ENCODE assay signal across 1 cellular context in the genomic region with DNA sequence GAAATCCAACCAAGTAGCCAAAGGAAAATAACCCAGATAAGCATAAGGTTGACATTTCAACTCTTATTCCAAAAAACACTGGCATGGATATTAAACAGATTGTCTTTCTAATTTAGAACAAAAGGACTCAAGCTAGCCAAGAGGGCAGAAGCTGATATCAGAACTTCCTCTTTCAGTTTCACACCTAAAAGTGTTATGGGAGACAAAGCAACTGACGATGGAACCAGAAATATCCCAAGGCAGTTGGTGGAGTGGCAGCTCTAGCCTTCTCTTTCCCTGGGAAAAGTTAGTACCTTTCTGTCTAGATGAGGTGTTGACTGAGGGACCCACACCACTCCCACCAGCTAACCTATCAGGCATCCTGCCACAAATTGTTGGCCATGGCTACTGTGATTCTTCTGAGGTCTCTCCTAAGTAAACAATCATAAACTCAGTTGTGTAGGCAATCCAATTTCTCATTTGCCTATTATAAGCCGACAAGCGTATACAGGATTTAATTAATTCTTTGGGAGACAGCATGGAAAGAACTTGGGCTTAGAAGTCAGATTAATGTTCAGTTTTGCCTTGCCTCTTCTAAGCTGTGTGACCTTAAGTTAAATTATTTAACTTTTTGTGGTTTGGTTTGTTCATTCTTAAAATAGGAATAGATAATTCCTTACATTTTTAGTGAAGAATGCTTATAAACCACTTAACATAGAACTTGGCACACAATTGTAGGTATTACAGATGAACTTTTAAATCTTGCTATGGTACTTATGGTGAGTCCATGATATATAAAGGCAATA.
TF ChIP-seq lines count a peak whose summit lies in the region.

No MANE protein-coding gene starts in this region.

TF ChIP-seq in GM12878, 131 proteins besides CTCF, POLR2A, EP300 and RAD21 (continued from another document):
- TF ChIP-seq ZNF384 (IDR thresholded peaks at IDR 0.05; ENCODE audit: borderline replicate concordance, low read depth, low read length), result no peak
- no peak for TF ChIP-seq RAD51 (IDR thresholded peaks at IDR 0.05)
- no peak for TF ChIP-seq JUND (IDR thresholded peaks at IDR 0.05; ENCODE audit: low read depth, low read length)
- TF ChIP-seq, protein P1, sequence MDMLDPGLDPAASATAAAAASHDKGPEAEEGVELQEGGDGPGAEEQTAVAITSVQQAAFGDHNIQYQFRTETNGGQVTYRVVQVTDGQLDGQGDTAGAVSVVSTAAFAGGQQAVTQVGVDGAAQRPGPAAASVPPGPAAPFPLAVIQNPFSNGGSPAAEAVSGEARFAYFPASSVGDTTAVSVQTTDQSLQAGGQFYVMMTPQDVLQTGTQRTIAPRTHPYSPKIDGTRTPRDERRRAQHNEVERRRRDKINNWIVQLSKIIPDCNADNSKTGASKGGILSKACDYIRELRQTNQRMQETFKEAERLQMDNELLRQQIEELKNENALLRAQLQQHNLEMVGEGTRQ (IDR thresholded peaks at IDR 0.05; ENCODE audit: borderline replicate concordance, low read depth, low read length), result no peak
- TF ChIP-seq, protein P2, sequence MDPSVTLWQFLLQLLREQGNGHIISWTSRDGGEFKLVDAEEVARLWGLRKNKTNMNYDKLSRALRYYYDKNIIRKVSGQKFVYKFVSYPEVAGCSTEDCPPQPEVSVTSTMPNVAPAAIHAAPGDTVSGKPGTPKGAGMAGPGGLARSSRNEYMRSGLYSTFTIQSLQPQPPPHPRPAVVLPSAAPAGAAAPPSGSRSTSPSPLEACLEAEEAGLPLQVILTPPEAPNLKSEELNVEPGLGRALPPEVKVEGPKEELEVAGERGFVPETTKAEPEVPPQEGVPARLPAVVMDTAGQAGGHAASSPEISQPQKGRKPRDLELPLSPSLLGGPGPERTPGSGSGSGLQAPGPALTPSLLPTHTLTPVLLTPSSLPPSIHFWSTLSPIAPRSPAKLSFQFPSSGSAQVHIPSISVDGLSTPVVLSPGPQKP (IDR thresholded peaks at IDR 0.05; ENCODE audit: low read depth, low read length), result no peak
- no peak for TF ChIP-seq YY1 (IDR thresholded peaks at IDR 0.05; ENCODE audit: low read depth, low read length)
- no peak for TF ChIP-seq CREM (IDR thresholded peaks at IDR 0.05; ENCODE audit: low read depth)
- TF ChIP-seq ZBTB40 (IDR thresholded peaks at IDR 0.05; ENCODE audit: borderline replicate concordance), result no peak
TF ChIP-seq in GM12878: peak in this region for 3.
